11 cellular contexts compared by ENCODE assay signal in genomic region chr1:201715351-201715750, GRCh38.
DNase-seq lines count a peak whose midpoint lies in the region; ATAC-seq and TF ChIP-seq lines count a peak whose summit lies in the region.
"Had no signal": no experiment of that assay in that cellular context is flagged by ENCODE, and none has a peak within 500 bp of the region (broad histone marks: within the 10 kb centered on the region; RNA-seq: fewer than 3 reads in every experiment).

No MANE protein-coding gene starts in this region.

- H3K9me3 ChIP-seq in MM.1S (replicated peaks; ENCODE audit: insufficient read depth, low read length) (no peaks in the 10 kb centered on the region), muscle layer of colon (ENCODE audit: low read length) (no peaks in the 10 kb centered on the region)
- H3K9me3 ChIP-seq: Caco-2 had no signal

- H3K27ac ChIP-seq in MM.1S (ENCODE audit: low read length) (no peak overlapping the region), cingulate gyrus (ENCODE audit: low read depth, low read length) (peak overlapping the region; percentile 99), muscle layer of colon (ENCODE audit: low read depth, low read length) (peak overlapping the region; percentile 59), substantia nigra (ENCODE audit: low read depth, low read length, poor library complexity, severe bottlenecking) (peak overlapping the region; percentile 99)

- peaks cover 11% of the 10 kb centered on the region for H3K4me1 ChIP-seq in MM.1S (ENCODE audit: low read length)
- H3K4me1 ChIP-seq in muscle layer of colon (ENCODE audit: insufficient read depth, low read length) = peaks cover 81% of the 10 kb centered on the region

- H3K27me3 ChIP-seq in MM.1S (replicated peaks; ENCODE audit: insufficient read depth, low read length) (no peaks in the 10 kb centered on the region), muscle layer of colon (ENCODE audit: control insufficient read depth in 1 of 2, insufficient read depth in 2 of 2, low read length in 2 of 2) (no peaks in the 10 kb centered on the region)

- DNase-seq in MM.1S (no peak), substantia nigra (lab: John Stamatoyannopoulos, UW) (peak in 2 of 49 donors; percentile 42 to 59), NCI-H187 (lab: John Stamatoyannopoulos, UW) (no peak)
- DNase-seq: SHP77 treated with DMSO at 0.1 percent for 48 hours had no signal

- peak overlapping the region; percentile 9; the same call in 1 of the 2 replicates for H2AFZ ChIP-seq in MM.1S (ENCODE audit: low read length)

- H4K20me1 ChIP-seq in MM.1S (ENCODE audit: insufficient read depth, low read length) = no peaks in the 10 kb centered on the region

- no peaks in the 10 kb centered on the region for H3K36me3 ChIP-seq in MM.1S (replicated peaks; ENCODE audit: insufficient read depth, low read length)
- peaks cover 19% of the 10 kb centered on the region for H3K36me3 ChIP-seq in muscle layer of colon (ENCODE audit: insufficient read depth, low read length)

- H3K9me2 ChIP-seq in MM.1S (replicated peaks; ENCODE audit: insufficient read depth, low read length) = no peaks in the 10 kb centered on the region

- H3K9ac ChIP-seq in MM.1S (ENCODE audit: low read length) (no peak overlapping the region), muscle layer of colon (ENCODE audit: low read length) (no peak overlapping the region)

- H3K4me2 ChIP-seq in MM.1S (ENCODE audit: low read depth, low read length) = peak overlapping the region; percentile 29; the same call in 1 of the 2 replicates

- no peaks in the 10 kb centered on the region for H3F3A ChIP-seq in MM.1S (ENCODE audit: insufficient read depth, low read length)

- no peaks in the 10 kb centered on the region for H3K79me2 ChIP-seq in MM.1S (ENCODE audit: low read length)

- H3K4me3 ChIP-seq in MM.1S (ENCODE audit: low read length) (no peak overlapping the region), muscle layer of colon (ENCODE audit: low read depth in 1 of 2, low read length in 2 of 2) (no peak overlapping the region)

- ATAC-seq in GM21447 (IDR thresholded peaks at IDR 0.05; ENCODE audit: unreplicated experiment) (no peak), HG02623 (IDR thresholded peaks at IDR 0.05; ENCODE audit: unreplicated experiment) (no peak), GM21786 (IDR thresholded peaks at IDR 0.05; ENCODE audit: unreplicated experiment) (no peak)
- ATAC-seq: natural killer cell treated with Interleukin-12 subunit alpha and Interleukin-12 subunit beta and Interleukin-15 and Interleukin-18, amount 100 ng/mL, for 72 hours had no signal

- TF ChIP-seq CTCF in MM.1S (IDR thresholded peaks at IDR 0.05; ENCODE audit: low read length) = no peak
